Comparison of ENCODE assay signal across 12 cellular contexts in genomic region chr4:111400736-111401135, GRCh38.
DNase-seq lines count a peak whose midpoint lies in the region; ATAC-seq and TF ChIP-seq lines count a peak whose summit lies in the region.
"Had no signal": no experiment of that assay in that cellular context is flagged by ENCODE, and none has a peak within 500 bp of the region (broad histone marks: within the 10 kb centered on the region; RNA-seq: fewer than 3 reads in every experiment).

No MANE protein-coding gene starts in this region.

- H3K27ac ChIP-seq in CD8-positive, alpha-beta T cell (ENCODE audit: low read depth, low read length) = no peak overlapping the region
- H3K27ac ChIP-seq in adrenal gland = no peak overlapping the region

- H3K4me3 ChIP-seq in astrocyte of the cerebellum (ENCODE audit: low read depth, low read length) (no peak overlapping the region), adrenal gland (no peak overlapping the region)
- H3K4me3 ChIP-seq in CD8-positive, alpha-beta T cell (ENCODE audit: low read depth, low read length) = no peak overlapping the region

- CTCF ChIA-PET in CD8-positive, alpha-beta T cell (lab: Charles Lee) = no interaction called here

- H3K27ac Mint-ChIP-seq in CD8-positive, alpha-beta T cell = no peak overlapping the region
- no peak overlapping the region for H3K27ac Mint-ChIP-seq in T-helper 17 cell
- H3K27ac Mint-ChIP-seq: naive B cell had no signal

- no peak overlapping the region for H3K4me3 Mint-ChIP-seq in CD8-positive, alpha-beta T cell
- no peak overlapping the region for H3K4me3 Mint-ChIP-seq in T-helper 17 cell
- H3K4me3 Mint-ChIP-seq: naive B cell had no signal

- no peaks in the 10 kb centered on the region for H3K36me3 ChIP-seq in CD8-positive, alpha-beta T cell (ENCODE audit: insufficient read depth, low read length)
- H3K36me3 ChIP-seq in adrenal gland (replicated peaks in 1 of 2) = no peaks in the 10 kb centered on the region

- WGBS in adrenal gland, 4 donors = 44 to 55% (median 48%) methylated on average over 4 of the region's 4 CpGs

- peak; percentile 17 for DNase-seq in AG20443 (ENCODE audit: low spot score)
- DNase-seq in NCI-H1105 treated with DMSO at 0.1 percent for 48 hours (lab: John Stamatoyannopoulos, UW) = peak; percentile 81
- peak; percentile 72 for DNase-seq in astrocyte of the cerebellum (ENCODE audit: low read depth)
- peak; percentile 90 for DNase-seq in inferior parietal cortex (ENCODE audit: extremely low spot score)
- DNase-seq in AG08396 (ENCODE audit: low spot score) = no peak
- no peak for DNase-seq in CD8-positive, alpha-beta T cell
- DNase-seq in adrenal gland = no peak
- DNase-seq in T-helper 17 cell = no peak
- DNase-seq: activated CD4-positive, alpha-beta T cell treated with anti-CD3 and anti-CD28 coated beads, Interleukin-2, amount 50 U/mL, for 48 hours; Caco-2; effector memory CD4-positive, alpha-beta T cell; naive B cell had no signal

- no peaks in the 10 kb centered on the region for H3K4me1 Mint-ChIP-seq in CD8-positive, alpha-beta T cell (ENCODE audit: low read depth)
- H3K4me1 Mint-ChIP-seq in T-helper 17 cell = no peaks in the 10 kb centered on the region
- H3K4me1 Mint-ChIP-seq: naive B cell had no signal

- no peaks in the 10 kb centered on the region for H3K27me3 ChIP-seq in CD8-positive, alpha-beta T cell (ENCODE audit: insufficient read depth, low read length)
- no peaks in the 10 kb centered on the region for H3K27me3 ChIP-seq in adrenal gland

- no peaks in the 10 kb centered on the region for H3K9me3 ChIP-seq in CD8-positive, alpha-beta T cell (ENCODE audit: low read length)
- no peaks in the 10 kb centered on the region for H3K9me3 ChIP-seq in adrenal gland (replicated peaks in 1 of 3)
- no peaks in the 10 kb centered on the region for H3K9me3 ChIP-seq in T-helper 17 cell (ENCODE audit: control insufficient read depth, low read length, poor library complexity, severe bottlenecking)
- H3K9me3 ChIP-seq: Caco-2 had no signal

- ATAC-seq in CD8-positive, alpha-beta T cell = no peak
- no peak for ATAC-seq in T-helper 17 cell

- no peaks in the 10 kb centered on the region for H3K27me3 Mint-ChIP-seq in CD8-positive, alpha-beta T cell (ENCODE audit: low read depth)
- no peaks in the 10 kb centered on the region for H3K27me3 Mint-ChIP-seq in T-helper 17 cell
- H3K27me3 Mint-ChIP-seq: naive B cell had no signal

- H3K9me3 Mint-ChIP-seq in CD8-positive, alpha-beta T cell = peaks cover 5% of the 10 kb centered on the region

- TF ChIP-seq CTCF in astrocyte of the cerebellum (IDR thresholded peaks at IDR 0.05; ENCODE audit: low read depth, low read length, missing control alignments) (no peak), adrenal gland (IDR thresholded peaks at IDR 0.05) (no peak)
- no peak for TF ChIP-seq CTCF in CD8-positive, alpha-beta T cell (IDR thresholded peaks at IDR 0.05)

- in situ Hi-C loops in astrocyte of the cerebellum (cut with HindIII; ENCODE audit: low sequenced_read_pairs) = no loop called here

- POLR2A ChIA-PET in CD8-positive, alpha-beta T cell (lab: Charles Lee) = no interaction called here

- TF ChIP-seq POLR2A in adrenal gland (IDR thresholded peaks at IDR 0.05) = no peak

- H3K4me1 ChIP-seq in CD8-positive, alpha-beta T cell (ENCODE audit: insufficient read depth, low read length) = no peaks in the 10 kb centered on the region
- H3K4me1 ChIP-seq in adrenal gland (replicated peaks in 1 of 2) = no peaks in the 10 kb centered on the region
- H3K4me1 ChIP-seq: Caco-2 had no signal

- H3K36me3 Mint-ChIP-seq in CD8-positive, alpha-beta T cell = no peaks in the 10 kb centered on the region
- no peaks in the 10 kb centered on the region for H3K36me3 Mint-ChIP-seq in T-helper 17 cell (ENCODE audit: low read depth)
- H3K36me3 Mint-ChIP-seq: naive B cell had no signal

- intact Hi-C loops in CD8-positive, alpha-beta T cell (cut with DNase I, micrococcal nuclease) = no loop called here
- intact Hi-C loops in adrenal gland (cut with DNase I) = no loop called here

Comparison
In these comparisons a context has a peak if more than half of its experiments do, and no peak if none do; other contexts are left out.
1. DNase-seq: peak in AG20443 (single experiment), NCI-H1105 treated with DMSO at 0.1 percent for 48 hours (single experiment), astrocyte of the cerebellum (single experiment) and inferior parietal cortex (single experiment); none in AG08396 (single experiment), CD8-positive, alpha-beta T cell (0 of 7), adrenal gland (0 of 7) and T-helper 17 cell (0 of 3).